Comparison of ENCODE assay signal across 30 cellular contexts in genomic region chr1:63645301-63645700, GRCh38. TPM values are rescaled to one million over a fixed set of nuclear protein-coding genes. Genes with fewer than 3 reads are reported as not detected.
A peak's percentile ranks its signal among the peaks of the same experiment; 100 is the strongest.
DNase-seq lines count a peak whose midpoint lies in the region; ATAC-seq and TF ChIP-seq lines count a peak whose summit lies in the region.
"Had no signal": no experiment of that assay in that cellular context is flagged by ENCODE, and none has a peak within 500 bp of the region (broad histone marks: within the 10 kb centered on the region; RNA-seq: fewer than 3 reads in every experiment).

No MANE protein-coding gene starts in this region.

- TF ChIP-seq CTCF in nephron (IDR thresholded peaks at IDR 0.05; ENCODE audit: unreplicated experiment in 3 of 3): no peak
- TF ChIP-seq CTCF in tibial artery (IDR thresholded peaks at IDR 0.05): no peak

- peaks cover 0 to 21% (median 12%) of the 10 kb centered on the region in 3 donors for H3K36me3 ChIP-seq in tibial artery
- H3K36me3 ChIP-seq: BE2C, neural progenitor cell had no signal

- H3K4me1 ChIP-seq in tibial artery: peaks cover 0 to 32% (median 16%) of the 10 kb centered on the region in 4 donors
- H3K4me1 ChIP-seq: BE2C, neural progenitor cell, SJSA1 had no signal

- intact Hi-C loops in left cardiac atrium (cut with DNase I) (no loop called here), Right ventricle myocardium superior (cut with DNase I) (no loop called here), tibial artery (cut with DNase I; ENCODE audit: low total_unique reads) (no loop called here)

- H3K27me3 ChIP-seq in tibial artery: no peaks in the 10 kb centered on the region
- H3K27me3 ChIP-seq: BE2C, neural progenitor cell, SJSA1, stomach had no signal

- peak overlapping the region; percentile 18 to 83 (median 28) for H3K27ac Mint-ChIP-seq in nephron
- H3K27ac Mint-ChIP-seq: activated CD4-positive, alpha-beta memory T cell treated with anti-CD3 and anti-CD28 coated beads for 36 hours; activated naive CD4-positive, alpha-beta T cell treated with anti-CD3 and anti-CD28 coated beads, Interleukin-2, amount 10 ng/mL, durations not matched to agents 7 days and 5 days; activated T-helper 1 cell treated with anti-CD3 and anti-CD28 coated beads, Interleukin-12 subunit alpha, Interleukin-12 subunit beta, Interleukin-2, Interleukin-4 antibody, amounts not matched to agents 30 ng/mL and 10 ng/mL and 1 ng/mL, durations not matched to agents 14 hours and 24 hours and 36 hours; neural progenitor cell; progenitor cell of endocrine pancreas; type B pancreatic cell had no signal

- no peak overlapping the region for H3K4me3 Mint-ChIP-seq in nephron
- H3K4me3 Mint-ChIP-seq: activated CD4-positive, alpha-beta memory T cell treated with anti-CD3 and anti-CD28 coated beads for 36 hours; activated naive CD4-positive, alpha-beta T cell treated with anti-CD3 and anti-CD28 coated beads, Interleukin-2, amount 10 ng/mL, durations not matched to agents 7 days and 5 days; activated T-helper 1 cell treated with anti-CD3 and anti-CD28 coated beads, Interleukin-12 subunit alpha, Interleukin-12 subunit beta, Interleukin-2, Interleukin-4 antibody, amounts not matched to agents 30 ng/mL and 10 ng/mL and 1 ng/mL, durations not matched to agents 14 hours and 24 hours and 36 hours; CD8-positive, alpha-beta memory T cell; neural progenitor cell; type B pancreatic cell had no signal

- DNase-seq in left cardiac atrium (no peak), Right ventricle myocardium superior (no peak), cerebellar cortex (ENCODE audit: low spot score) (peak; percentile 18), tibial artery (no peak), NCI-H146 (lab: John Stamatoyannopoulos, UW) (no peak)
- DNase-seq in stimulated activated CD4-positive, alpha-beta T cell treated with anti-CD3 and anti-CD28 coated beads, Interleukin-1b, Interleukin-23, amount 100 ng/mL, for 48 hours: no peak
- DNase-seq: activated CD4-positive, alpha-beta memory T cell treated with anti-CD3 and anti-CD28 coated beads for 36 hours; activated CD8-positive, alpha-beta memory T cell treated with anti-CD3 and anti-CD28 coated beads, Interleukin-2, amount 50 U/mL, for 4 hours; activated naive CD4-positive, alpha-beta T cell treated with anti-CD3 and anti-CD28 coated beads, Interleukin-2, amount 10 ng/mL, durations not matched to agents 7 days and 5 days; amygdala; BE2C; caudate nucleus; CD8-positive, alpha-beta memory T cell; DMS53; GDM1; H7; KBM-7; kidney glomerular epithelial cell; NCI-H1105 treated with DMSO at 0.1 percent for 48 hours; NCI-H2029; NCI-H69; stomach; T-helper 1 cell had no signal

- H3K27ac ChIP-seq in tibial artery: peak overlapping the region; percentile 10 to 66
- H3K27ac ChIP-seq: neural progenitor cell, SJSA1 had no signal

- peaks cover 5% of the 10 kb centered on the region for H3K9me3 Mint-ChIP-seq in nephron
- H3K9me3 Mint-ChIP-seq: activated CD4-positive, alpha-beta memory T cell treated with anti-CD3 and anti-CD28 coated beads for 36 hours; activated naive CD4-positive, alpha-beta T cell treated with anti-CD3 and anti-CD28 coated beads, Interleukin-2, amount 10 ng/mL, durations not matched to agents 7 days and 5 days; activated T-helper 1 cell treated with anti-CD3 and anti-CD28 coated beads, Interleukin-12 subunit alpha, Interleukin-12 subunit beta, Interleukin-2, Interleukin-4 antibody, amounts not matched to agents 30 ng/mL and 10 ng/mL and 1 ng/mL, durations not matched to agents 14 hours and 24 hours and 36 hours; CD8-positive, alpha-beta memory T cell had no signal

- no peaks in the 10 kb centered on the region for H3K27me3 Mint-ChIP-seq in nephron (ENCODE audit: low read depth)
- H3K27me3 Mint-ChIP-seq: activated CD4-positive, alpha-beta memory T cell treated with anti-CD3 and anti-CD28 coated beads for 36 hours; activated naive CD4-positive, alpha-beta T cell treated with anti-CD3 and anti-CD28 coated beads, Interleukin-2, amount 10 ng/mL, durations not matched to agents 7 days and 5 days; CD8-positive, alpha-beta memory T cell; progenitor cell of endocrine pancreas had no signal

- peak overlapping the region; percentile 13 to 30 for H3K4me3 ChIP-seq in tibial artery
- H3K4me3 ChIP-seq: neural progenitor cell, SJSA1, stomach had no signal

- H3K4me1 Mint-ChIP-seq in nephron: peaks cover 68% of the 10 kb centered on the region
- H3K4me1 Mint-ChIP-seq: CD8-positive, alpha-beta memory T cell; neural progenitor cell had no signal

- H3K9me3 ChIP-seq in tibial artery: no peaks in the 10 kb centered on the region
- H3K9me3 ChIP-seq: BE2C, SJSA1, stomach had no signal

- peaks cover 52% of the 10 kb centered on the region for H3K36me3 Mint-ChIP-seq in nephron (ENCODE audit: low read depth)

- ATAC-seq in left cardiac atrium (peak; percentile 13 to 16), Right ventricle myocardium superior (ENCODE audit: poor library complexity) (no peak), HG03457 (IDR thresholded peaks at IDR 0.05; ENCODE audit: unreplicated experiment) (no peak)

RNA-seq across cellular contexts. Expression of gene PGM1, which starts 52.1 kb away (rescaled TPM):
- 100 to 1,000 TPM; 150 to 180 TPM for total RNA-seq in left cardiac atrium
- 283 TPM for total RNA-seq in Right ventricle myocardium superior

Comparison
In these comparisons a context has a peak if more than half of its experiments do, and no peak if none do; other contexts are left out.
1. ATAC-seq: peak in left cardiac atrium (2 of 2); none in Right ventricle myocardium superior (single experiment) and HG03457 (single experiment).